1 cellular context compared by ENCODE assay signal in genomic region chr5:132267931-132268501, GRCh38.
TF ChIP-seq lines count a peak whose summit lies in the region.

No MANE protein-coding gene starts in this region.

TF ChIP-seq in H1, 55 proteins besides CTCF, POLR2A, EP300 and RAD21:
- TF ChIP-seq HDAC6 (IDR thresholded peaks at IDR 0.05; ENCODE audit: low read depth, low read length) (no peak), GTF2F1 (IDR thresholded peaks at IDR 0.05; ENCODE audit: borderline replicate concordance, low read depth, low read length) (no peak), ATF2 (IDR thresholded peaks at IDR 0.05; ENCODE audit: low read length) (no peak), CREB1 (IDR thresholded peaks at IDR 0.05) (no peak), NRF1 (IDR thresholded peaks at IDR 0.05; ENCODE audit: low read depth, low read length) (no peak), RNF2 (IDR thresholded peaks at IDR 0.05; ENCODE audit: borderline replicate concordance, low read depth, low read length, missing control alignments, poor library complexity, severe bottlenecking) (no peak), CTBP2 (IDR thresholded peaks at IDR 0.05; ENCODE audit: borderline replicate concordance, insufficient read depth, insufficient read length, low read length) (no peak), SRF (IDR thresholded peaks at IDR 0.05; ENCODE audit: low read depth, low read length) (no peak)
